1 cellular context compared by ENCODE assay signal in the genomic region with DNA sequence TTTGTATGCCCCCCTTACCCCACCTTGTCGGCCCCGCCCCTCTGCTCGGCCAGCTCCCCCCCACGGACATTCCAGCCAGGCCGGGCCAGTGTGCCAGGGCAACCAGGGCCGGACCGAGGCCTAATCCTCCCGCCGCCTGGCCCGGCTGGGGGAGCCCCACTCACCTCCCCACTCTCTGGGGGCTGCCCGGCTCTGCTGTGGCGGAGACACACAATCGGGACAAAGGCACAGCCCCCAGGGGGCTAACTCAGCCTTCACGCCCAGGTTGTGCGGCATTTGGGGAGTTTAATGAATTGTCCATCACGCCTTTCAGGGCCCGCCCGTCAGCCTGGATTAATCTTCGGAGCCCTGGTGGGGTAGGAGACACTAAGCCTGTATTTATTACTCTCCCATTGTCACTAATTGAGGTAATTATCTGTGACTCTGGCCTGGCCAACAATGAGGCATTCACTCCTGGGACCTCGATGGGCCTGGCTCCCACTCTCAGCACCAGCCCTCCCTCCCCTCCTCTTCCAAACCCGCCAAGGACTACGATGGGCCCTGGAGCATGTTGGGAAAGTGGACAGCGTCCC.
TF ChIP-seq lines count a peak whose summit lies in the region.

No MANE protein-coding gene starts in this region.

TF ChIP-seq in WTC11, 78 proteins besides CTCF, POLR2A, EP300 and RAD21 (continued from another document):
- TF ChIP-seq IRF1 (CRISPR knock-in tag; IDR thresholded peaks at IDR 0.05): no peak
- TF ChIP-seq, protein P1, sequence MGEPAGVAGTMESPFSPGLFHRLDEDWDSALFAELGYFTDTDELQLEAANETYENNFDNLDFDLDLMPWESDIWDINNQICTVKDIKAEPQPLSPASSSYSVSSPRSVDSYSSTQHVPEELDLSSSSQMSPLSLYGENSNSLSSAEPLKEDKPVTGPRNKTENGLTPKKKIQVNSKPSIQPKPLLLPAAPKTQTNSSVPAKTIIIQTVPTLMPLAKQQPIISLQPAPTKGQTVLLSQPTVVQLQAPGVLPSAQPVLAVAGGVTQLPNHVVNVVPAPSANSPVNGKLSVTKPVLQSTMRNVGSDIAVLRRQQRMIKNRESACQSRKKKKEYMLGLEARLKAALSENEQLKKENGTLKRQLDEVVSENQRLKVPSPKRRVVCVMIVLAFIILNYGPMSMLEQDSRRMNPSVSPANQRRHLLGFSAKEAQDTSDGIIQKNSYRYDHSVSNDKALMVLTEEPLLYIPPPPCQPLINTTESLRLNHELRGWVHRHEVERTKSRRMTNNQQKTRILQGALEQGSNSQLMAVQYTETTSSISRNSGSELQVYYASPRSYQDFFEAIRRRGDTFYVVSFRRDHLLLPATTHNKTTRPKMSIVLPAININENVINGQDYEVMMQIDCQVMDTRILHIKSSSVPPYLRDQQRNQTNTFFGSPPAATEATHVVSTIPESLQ (CRISPR knock-in tag; IDR thresholded peaks at IDR 0.05): no peak
- TF ChIP-seq, protein P2, sequence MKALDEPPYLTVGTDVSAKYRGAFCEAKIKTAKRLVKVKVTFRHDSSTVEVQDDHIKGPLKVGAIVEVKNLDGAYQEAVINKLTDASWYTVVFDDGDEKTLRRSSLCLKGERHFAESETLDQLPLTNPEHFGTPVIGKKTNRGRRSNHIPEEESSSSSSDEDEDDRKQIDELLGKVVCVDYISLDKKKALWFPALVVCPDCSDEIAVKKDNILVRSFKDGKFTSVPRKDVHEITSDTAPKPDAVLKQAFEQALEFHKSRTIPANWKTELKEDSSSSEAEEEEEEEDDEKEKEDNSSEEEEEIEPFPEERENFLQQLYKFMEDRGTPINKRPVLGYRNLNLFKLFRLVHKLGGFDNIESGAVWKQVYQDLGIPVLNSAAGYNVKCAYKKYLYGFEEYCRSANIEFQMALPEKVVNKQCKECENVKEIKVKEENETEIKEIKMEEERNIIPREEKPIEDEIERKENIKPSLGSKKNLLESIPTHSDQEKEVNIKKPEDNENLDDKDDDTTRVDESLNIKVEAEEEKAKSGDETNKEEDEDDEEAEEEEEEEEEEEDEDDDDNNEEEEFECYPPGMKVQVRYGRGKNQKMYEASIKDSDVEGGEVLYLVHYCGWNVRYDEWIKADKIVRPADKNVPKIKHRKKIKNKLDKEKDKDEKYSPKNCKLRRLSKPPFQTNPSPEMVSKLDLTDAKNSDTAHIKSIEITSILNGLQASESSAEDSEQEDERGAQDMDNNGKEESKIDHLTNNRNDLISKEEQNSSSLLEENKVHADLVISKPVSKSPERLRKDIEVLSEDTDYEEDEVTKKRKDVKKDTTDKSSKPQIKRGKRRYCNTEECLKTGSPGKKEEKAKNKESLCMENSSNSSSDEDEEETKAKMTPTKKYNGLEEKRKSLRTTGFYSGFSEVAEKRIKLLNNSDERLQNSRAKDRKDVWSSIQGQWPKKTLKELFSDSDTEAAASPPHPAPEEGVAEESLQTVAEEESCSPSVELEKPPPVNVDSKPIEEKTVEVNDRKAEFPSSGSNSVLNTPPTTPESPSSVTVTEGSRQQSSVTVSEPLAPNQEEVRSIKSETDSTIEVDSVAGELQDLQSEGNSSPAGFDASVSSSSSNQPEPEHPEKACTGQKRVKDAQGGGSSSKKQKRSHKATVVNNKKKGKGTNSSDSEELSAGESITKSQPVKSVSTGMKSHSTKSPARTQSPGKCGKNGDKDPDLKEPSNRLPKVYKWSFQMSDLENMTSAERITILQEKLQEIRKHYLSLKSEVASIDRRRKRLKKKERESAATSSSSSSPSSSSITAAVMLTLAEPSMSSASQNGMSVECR (CRISPR knock-in tag; IDR thresholded peaks at IDR 0.05; ENCODE audit: borderline replicate concordance): no peak
- TF ChIP-seq TP53 (CRISPR knock-in tag; IDR thresholded peaks at IDR 0.05): no peak
- TF ChIP-seq ZNF416 (CRISPR knock-in tag; IDR thresholded peaks at IDR 0.05): no peak
- TF ChIP-seq ATF3 (CRISPR knock-in tag; conservative IDR thresholded peaks at IDR 0.05): no peak
- TF ChIP-seq AFF4 (CRISPR knock-in tag; IDR thresholded peaks at IDR 0.05; ENCODE audit: borderline replicate concordance): no peak
- TF ChIP-seq ZNF138 (CRISPR knock-in tag; conservative IDR thresholded peaks at IDR 0.05): no peak
- no peak for TF ChIP-seq EMX1 (CRISPR knock-in tag; IDR thresholded peaks at IDR 0.05)
- TF ChIP-seq TCF7 (CRISPR knock-in tag; IDR thresholded peaks at IDR 0.05; ENCODE audit: low read depth): no peak
- TF ChIP-seq E2F5 (CRISPR knock-in tag; IDR thresholded peaks at IDR 0.05): no peak
- no peak for TF ChIP-seq ZNF423 (CRISPR knock-in tag; IDR thresholded peaks at IDR 0.05)
- no peak for TF ChIP-seq SP1 (CRISPR knock-in tag; conservative IDR thresholded peaks at IDR 0.05)
- no peak for TF ChIP-seq ZNF281 (CRISPR knock-in tag; IDR thresholded peaks at IDR 0.05)
